In genomic region chr14:69882086-69882864, GRCh38 we compare ENCODE assay signal across 1 cellular context.
TF ChIP-seq lines count a peak whose summit lies in the region.

No MANE protein-coding gene starts in this region.

TF ChIP-seq in GM23338, 12 proteins besides CTCF, POLR2A, EP300 and RAD21 (continued from another document):
- TF ChIP-seq REST (IDR thresholded peaks at IDR 0.05; ENCODE audit: unreplicated experiment), result no peak
- TF ChIP-seq CREB1 (CRISPR knock-in tag; IDR thresholded peaks at IDR 0.05; ENCODE audit: low read depth), result no peak
- TF ChIP-seq JUNB (IDR thresholded peaks at IDR 0.05; ENCODE audit: unreplicated experiment), result no peak
- no peak for TF ChIP-seq STAT1 (IDR thresholded peaks at IDR 0.05; ENCODE audit: unreplicated experiment)
- TF ChIP-seq POLR2AphosphoS5 (IDR thresholded peaks at IDR 0.05; ENCODE audit: low read depth), result no peak
- TF ChIP-seq EZH2 (IDR thresholded peaks at IDR 0.05; ENCODE audit: low read depth, unreplicated experiment), result no peak
- no peak for TF ChIP-seq ZNF114 (CRISPR knock-in tag; IDR thresholded peaks at IDR 0.05)
- no peak for TF ChIP-seq ETS1 (IDR thresholded peaks at IDR 0.05)
- TF ChIP-seq ZNF331 (CRISPR knock-in tag; IDR thresholded peaks at IDR 0.05; ENCODE audit: low read depth), result no peak
